24 cellular contexts compared by ENCODE assay signal in the genomic region with DNA sequence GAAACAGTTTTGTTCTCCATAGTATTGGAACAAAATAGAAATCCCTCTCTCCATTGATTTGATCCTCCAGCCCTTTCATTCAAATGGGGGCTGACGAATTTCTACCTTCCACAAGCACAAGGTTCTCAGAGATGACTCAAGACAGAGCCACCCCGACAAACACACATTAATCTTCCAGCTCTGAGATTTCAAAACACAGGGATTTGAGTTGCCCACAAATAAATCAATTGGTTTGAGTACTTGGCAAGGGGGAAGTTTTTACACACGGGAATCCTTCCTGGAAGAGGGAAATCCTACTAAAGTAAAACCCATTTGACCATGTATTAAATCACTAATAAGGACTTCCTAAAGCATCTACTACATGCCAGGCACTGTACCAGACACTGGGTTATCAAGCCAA.
"Had no signal": no experiment of that assay in that cellular context is flagged by ENCODE, and none has a peak within 500 bp of the region (broad histone marks: within the 10 kb centered on the region; RNA-seq: fewer than 3 reads in every experiment).

No MANE protein-coding gene starts in this region.

- H3K79me2 ChIP-seq: parathyroid adenoma had no signal

- H3K36me3 ChIP-seq: neural progenitor cell, ovary, right lobe of liver, sigmoid colon, stomach, thyroid gland, tibial nerve, upper lobe of left lung, vagina had no signal

- H3K4me2 ChIP-seq: neural progenitor cell had no signal

- H2AFZ ChIP-seq: neural progenitor cell, parathyroid adenoma had no signal

- H3K27ac ChIP-seq: neural progenitor cell, ovary, parathyroid adenoma, psoas muscle, right lobe of liver, sigmoid colon, stomach, thyroid gland, tibial nerve, upper lobe of left lung, vagina had no signal

- H3K9ac ChIP-seq: neural progenitor cell, parathyroid adenoma had no signal

- H3K4me3 ChIP-seq: neural progenitor cell, ovary, psoas muscle, right lobe of liver, sigmoid colon, stomach, thyroid gland, tibial nerve, upper lobe of left lung, vagina had no signal

- DNase-seq: occipital lobe; ovary; posterior cingulate gyrus; psoas muscle; right cardiac atrium; right lobe of liver; sigmoid colon; small intestine; stimulated activated CD4-positive, alpha-beta T cell treated with anti-CD3 and anti-CD28 coated beads, Interleukin-15, amount 100 ng/mL, for 24 hours; stimulated activated CD4-positive, alpha-beta T cell treated with anti-CD3 and anti-CD28 coated beads, Interleukin-2, amount 100 ng/mL, for 24 hours; stimulated activated CD4-positive, alpha-beta T cell treated with anti-CD3 and anti-CD28 coated beads, Interleukin-2, amount 100 ng/mL, for 48 hours; stimulated activated CD4-positive, alpha-beta T cell treated with anti-CD3 and anti-CD28 coated beads, Interleukin-4, amount 100 ng/mL, for 24 hours; stimulated activated naive B cell treated with anti-CD40 and anti-IgM and Interleukin-4, amounts not matched to agents 10 μg/mL and 1 μg/mL and 100 μg/mL, for 72 hours; stimulated activated naive CD4-positive, alpha-beta T cell treated with Interleukin-2 at 50 U/mL for 16 hours; stomach; thyroid gland; trophoblast cell; upper lobe of left lung had no signal

- H3K4me1 ChIP-seq: neural progenitor cell, parathyroid adenoma, thyroid gland had no signal

- H3K9me3 ChIP-seq: ovary, psoas muscle, right lobe of liver, sigmoid colon, stomach, thoracic aorta, thyroid gland, tibial nerve, upper lobe of left lung, vagina had no signal

- ATAC-seq: psoas muscle; right cardiac atrium; right lobe of liver; stimulated activated effector memory CD8-positive, alpha-beta T cell treated with anti-CD3 and anti-CD28 coated beads, Interleukin-12 subunit alpha, Interleukin-12 subunit beta, amount 100 ng/mL, for 72 hours; stimulated activated naive B cell treated with anti-CD40 and anti-IgM and Interleukin-4, amounts not matched to agents 10 μg/mL and 1 μg/mL and 100 μg/mL, for 72 hours had no signal

- H3K27me3 ChIP-seq: ovary, right lobe of liver, thyroid gland, vagina had no signal
